In genomic region chr9:41272879-41273548, GRCh38 we compare ENCODE assay signal across 8 cellular contexts.
A peak's percentile ranks its signal among the peaks of the same experiment; 100 is the strongest.
DNase-seq lines count a peak whose midpoint lies in the region; ATAC-seq and TF ChIP-seq lines count a peak whose summit lies in the region.
"Not testable (repeated sequence)": the region's sequence is repeated elsewhere in the genome, so short reads cannot be mapped to it uniquely, and the experiment has no call there.

No MANE protein-coding gene starts in this region.

- H3K4me1 Mint-ChIP-seq in CD8-positive, alpha-beta T cell (ENCODE audit: low read depth), result not testable (repeated sequence)

- not testable (repeated sequence) for H3K27me3 ChIP-seq in CD8-positive, alpha-beta T cell (ENCODE audit: insufficient read depth, low read length)
- H3K27me3 ChIP-seq in esophagus squamous epithelium, result peaks cover 0 to 20% (median 0%) of the 10 kb centered on the region in 4 donors

- H3K9me3 ChIP-seq in CD8-positive, alpha-beta T cell (ENCODE audit: low read length); esophagus squamous epithelium: not testable (repeated sequence)

- 9 to 17% methylated on average over 11 to 32 of the region's 49 CpGs for WGBS in esophagus squamous epithelium, 2 donors

- H3K9me3 Mint-ChIP-seq in CD8-positive, alpha-beta T cell, result not testable (repeated sequence)

- peak in 6 of 7 experiments; percentile 2 to 70 (median 28) for DNase-seq in CD8-positive, alpha-beta T cell
- peak; percentile 36 for DNase-seq in activated naive CD4-positive, alpha-beta T cell treated with Interleukin-2 at 50 U/mL for 16 hours
- not testable (repeated sequence) for DNase-seq in esophagus squamous epithelium (lab: John Stamatoyannopoulos, UW)
- peak; percentile 37 for DNase-seq in myocyte (ENCODE audit: low read depth)
- DNase-seq in stimulated activated CD4-positive, alpha-beta T cell treated with anti-CD3 and anti-CD28 coated beads, Interleukin-4, amount 100 ng/mL, for 48 hours (ENCODE audit: low read depth in 2 of 2), result peak; percentile 17 to 27

- intact Hi-C loops in CD8-positive, alpha-beta T cell (cut with DNase I, micrococcal nuclease); esophagus squamous epithelium (cut with DNase I): not testable (repeated sequence)

- TF ChIP-seq CTCF in CD8-positive, alpha-beta T cell (IDR thresholded peaks at IDR 0.05); esophagus squamous epithelium (IDR thresholded peaks at IDR 0.05): not testable (repeated sequence)

- H3K36me3 Mint-ChIP-seq in CD8-positive, alpha-beta T cell, result not testable (repeated sequence)

- H3K4me3 Mint-ChIP-seq in CD8-positive, alpha-beta T cell, result peak overlapping the region; percentile 67

- H3K36me3 ChIP-seq in CD8-positive, alpha-beta T cell (ENCODE audit: insufficient read depth, low read length); esophagus squamous epithelium: not testable (repeated sequence)

- not testable (repeated sequence) for H3K27me3 Mint-ChIP-seq in CD8-positive, alpha-beta T cell (ENCODE audit: low read depth)

- H3K27ac Mint-ChIP-seq in CD8-positive, alpha-beta T cell, result not testable (repeated sequence)

- H3K4me1 ChIP-seq in CD8-positive, alpha-beta T cell (ENCODE audit: insufficient read depth, low read length); esophagus squamous epithelium: not testable (repeated sequence)

- peak; percentile 44 for TF ChIP-seq POLR2A in Raji (IDR thresholded peaks at IDR 0.05; ENCODE audit: insufficient read depth, low read depth, low read length)
- not testable (repeated sequence) for TF ChIP-seq POLR2A in esophagus squamous epithelium (IDR thresholded peaks at IDR 0.05)

- POLR2A ChIA-PET in CD8-positive, alpha-beta T cell (lab: Charles Lee), result not testable (repeated sequence)

- H3K4me3 ChIP-seq in CD8-positive, alpha-beta T cell (ENCODE audit: low read depth, low read length), result peak overlapping the region; percentile 11
- peak overlapping the region; percentile 51 to 73 (median 54) for H3K4me3 ChIP-seq in esophagus squamous epithelium

- not testable (repeated sequence) for ATAC-seq in CD8-positive, alpha-beta T cell
- ATAC-seq in GM19452 (IDR thresholded peaks at IDR 0.05; ENCODE audit: unreplicated experiment) (peak; percentile 34), HG03066 (IDR thresholded peaks at IDR 0.05; ENCODE audit: low read depth, unreplicated experiment) (peak; percentile 27)

- CTCF ChIA-PET in CD8-positive, alpha-beta T cell (lab: Charles Lee), result not testable (repeated sequence)

- H3K27ac ChIP-seq in CD8-positive, alpha-beta T cell (ENCODE audit: low read depth, low read length), result not testable (repeated sequence)
- peak overlapping the region in 3 of 4 donors; percentile 50 to 64 (median 63) for H3K27ac ChIP-seq in esophagus squamous epithelium
